In genomic region chr1:226110249-226111108, GRCh38 we compare ENCODE assay signal across 1 cellular context.
TF ChIP-seq lines count a peak whose summit lies in the region.

No MANE protein-coding gene starts in this region.

TF ChIP-seq in HEK293, 187 proteins besides CTCF, POLR2A, EP300 and RAD21 (continued from another document and continues in another):
- TF ChIP-seq ZNF280D (tag by site-specific recombination; IDR thresholded peaks at IDR 0.05) (no peak), ZNF629 (tag by site-specific recombination; IDR thresholded peaks at IDR 0.05) (no peak; the same call in 1 of the 2 replicates), AEBP2 (tag by site-specific recombination; IDR thresholded peaks at IDR 0.05; ENCODE audit: borderline replicate concordance) (no peak), TCF7L2 (IDR thresholded peaks at IDR 0.05; ENCODE audit: borderline replicate concordance, low read depth, low read length) (no peak), ZBTB8A (tag by site-specific recombination; IDR thresholded peaks at IDR 0.05) (peak; percentile 89), ZNF555 (tag by site-specific recombination; conservative IDR thresholded peaks at IDR 0.05) (no peak), INSM2 (tag by site-specific recombination; IDR thresholded peaks at IDR 0.05) (no peak), ZNF37A (tag by site-specific recombination; IDR thresholded peaks at IDR 0.05) (no peak), ZNF18 (tag by site-specific recombination; IDR thresholded peaks at IDR 0.05) (no peak), ZSCAN18 (tag by site-specific recombination; IDR thresholded peaks at IDR 0.05) (peak; percentile 25; the same call in 1 of the 2 replicates), ZBTB44 (tag by site-specific recombination; IDR thresholded peaks at IDR 0.05) (0 out of 2 replicates have a peak, but pooled peaks have one; percentile 23), ZNF324 (tag by site-specific recombination; IDR thresholded peaks at IDR 0.05) (no peak), OSR2 (tag by site-specific recombination; IDR thresholded peaks at IDR 0.05) (peak; percentile 55), KLF8 (tag by site-specific recombination; IDR thresholded peaks at IDR 0.05) (peak; percentile 41; the same call in 1 of the 2 replicates), ZNF354C (tag by site-specific recombination; IDR thresholded peaks at IDR 0.05; ENCODE audit: borderline replicate concordance, low read depth) (no peak), ZNF398 (tag by site-specific recombination; IDR thresholded peaks at IDR 0.05) (peak; percentile 84; the same call in 1 of the 2 replicates), ZNF843 (tag by site-specific recombination; IDR thresholded peaks at IDR 0.05) (no peak), KLF9 (tag by site-specific recombination; IDR thresholded peaks at IDR 0.05; ENCODE audit: low read depth) (no peak), ZBTB11 (tag by site-specific recombination; conservative IDR thresholded peaks at IDR 0.05; ENCODE audit: low read depth) (peak; percentile 64), ZNF10 (tag by site-specific recombination; IDR thresholded peaks at IDR 0.05) (no peak), ZNF513 (tag by site-specific recombination; IDR thresholded peaks at IDR 0.05) (no peak), SP7 (tag by site-specific recombination; IDR thresholded peaks at IDR 0.05) (peak; percentile 40; the same call in 1 of the 2 replicates), BCL6B (tag by site-specific recombination; IDR thresholded peaks at IDR 0.05) (0 out of 2 replicates have a peak, but pooled peaks have one; percentile 49), ZNF776 (tag by site-specific recombination; IDR thresholded peaks at IDR 0.05; ENCODE audit: borderline replicate concordance) (no peak), ZNF16 (tag by site-specific recombination; IDR thresholded peaks at IDR 0.05; ENCODE audit: low read depth) (no peak), ZNF660 (tag by site-specific recombination; IDR thresholded peaks at IDR 0.05) (no peak; the same call in 1 of the 2 replicates), ZNF302 (tag by site-specific recombination; IDR thresholded peaks at IDR 0.05; ENCODE audit: low read depth) (no peak)
